8 cellular contexts compared by ENCODE assay signal in genomic region chr7:151439855-151440798, GRCh38. TPM values are rescaled to one million over a fixed set of nuclear protein-coding genes. Genes with fewer than 3 reads are reported as not detected.
DNase-seq lines count a peak whose midpoint lies in the region; ATAC-seq and TF ChIP-seq lines count a peak whose summit lies in the region.
"Had no signal": no experiment of that assay in that cellular context is flagged by ENCODE, and none has a peak within 500 bp of the region (broad histone marks: within the 10 kb centered on the region; RNA-seq: fewer than 3 reads in every experiment).

TSS of gene CRYGN (minus strand) at chr7:151440141. CDS start at chr7:151439917, 224 bp downstream.

- peaks cover 18 to 29% of the 10 kb centered on the region in 2 experiments for H3K4me1 Mint-ChIP-seq in H9
- peaks cover 46% of the 10 kb centered on the region for H3K4me1 Mint-ChIP-seq in activated T-cell treated with anti-CD3 and anti-CD28 coated beads, Interleukin-2, amount 50 U/mL, for 24 hours (ENCODE audit: low read depth)

- H3K9me3 ChIP-seq in H9 (ENCODE audit: control insufficient read depth, low read depth, low read length): no peaks in the 10 kb centered on the region
- no peaks in the 10 kb centered on the region for H3K9me3 ChIP-seq in sigmoid colon

- H3K4ac ChIP-seq in H9 (ENCODE audit: low read depth, low read length): no peak within 1 kb of the TSS

- peaks cover 0 to 5% (median 0%) of the 10 kb centered on the region in 3 experiments; a peak in 2 of 7 replicates for H3K36me3 Mint-ChIP-seq in H9 (ENCODE audit: insufficient read depth in 1 of 3, low read depth in 3 of 3)
- H3K36me3 Mint-ChIP-seq in activated T-cell treated with anti-CD3 and anti-CD28 coated beads, Interleukin-2, amount 50 U/mL, for 24 hours (ENCODE audit: low read depth): no peaks in the 10 kb centered on the region

- H3K4me3 ChIP-seq in sigmoid colon: peak within 1 kb of the TSS; percentile 8 to 47 (median 37)

- H3K27me3 Mint-ChIP-seq in H9 (ENCODE audit: low read depth): peaks cover 3% of the 10 kb centered on the region
- H3K27me3 Mint-ChIP-seq in activated T-cell treated with anti-CD3 and anti-CD28 coated beads, Interleukin-2, amount 50 U/mL, for 24 hours: no peaks in the 10 kb centered on the region

- H4K91ac ChIP-seq in H9 (ENCODE audit: insufficient read length, low read depth, low read length): no peak within 1 kb of the TSS

- H3K9ac ChIP-seq in H9 (ENCODE audit: extremely low read depth, insufficient read length, low read length): no peak within 1 kb of the TSS

- peaks cover 11% of the 10 kb centered on the region for H3K23me2 ChIP-seq in H9 (ENCODE audit: insufficient read length, low read depth, low read length, poor library complexity, severe bottlenecking)

- H3K56ac ChIP-seq in H9 (ENCODE audit: insufficient read length, low read depth, low read length): no peak within 1 kb of the TSS

- no peak within 1 kb of the TSS for H2BK120ac ChIP-seq in H9 (ENCODE audit: low read depth, low read length, poor library complexity, severe bottlenecking)

- no peak within 1 kb of the TSS for H2AFZ ChIP-seq in H9 (ENCODE audit: low read length)

- no peak within 1 kb of the TSS for H2BK20ac ChIP-seq in H9 (ENCODE audit: low read depth, low read length, poor library complexity, severe bottlenecking)

- no peak within 1 kb of the TSS for H4K5ac ChIP-seq in H9 (ENCODE audit: insufficient read length, low read depth, low read length)

- H4K20me1 ChIP-seq in H9 (ENCODE audit: control insufficient read depth, insufficient read depth, insufficient read length): no peaks in the 10 kb centered on the region

- peaks cover 0 to 3% of the 10 kb centered on the region in 2 experiments; a peak in 2 of 5 replicates for H3K9me3 Mint-ChIP-seq in H9
- no peaks in the 10 kb centered on the region for H3K9me3 Mint-ChIP-seq in activated T-cell treated with anti-CD3 and anti-CD28 coated beads, Interleukin-2, amount 50 U/mL, for 24 hours

- H3K18ac ChIP-seq in H9 (ENCODE audit: insufficient read length, low read depth, low read length): peak within 1 kb of the TSS; percentile 52

- TF ChIP-seq EP300 in sigmoid colon (IDR thresholded peaks at IDR 0.05): no peak

- no peak within 1 kb of the TSS for H3K23ac ChIP-seq in H9 (ENCODE audit: insufficient read length, low read depth, low read length)

- peak within 1 kb of the TSS; percentile 73 to 87 for H3K4me3 Mint-ChIP-seq in H9
- H3K4me3 Mint-ChIP-seq in activated T-cell treated with anti-CD3 and anti-CD28 coated beads, Interleukin-2, amount 50 U/mL, for 24 hours: peak within 1 kb of the TSS; percentile 58

- no peaks in the 10 kb centered on the region for H3K79me1 ChIP-seq in H9 (ENCODE audit: insufficient read depth, low read depth, low read length, poor library complexity, severe bottlenecking)

- TF ChIP-seq CTCF in H9 (conservative IDR thresholded peaks at IDR 0.05) (no peak), sigmoid colon (IDR thresholded peaks at IDR 0.05) (no peak)

- no peaks in the 10 kb centered on the region for H3K79me2 ChIP-seq in H9 (ENCODE audit: insufficient read depth, low read length)

- no peak within 1 kb of the TSS for H4K8ac ChIP-seq in H9 (replicated peaks; ENCODE audit: insufficient read length, low read depth, low read length)

- peak within 1 kb of the TSS; percentile 57 for H3K4me2 ChIP-seq in H9 (ENCODE audit: insufficient read depth, insufficient read length, low read length)

- H2BK15ac ChIP-seq in H9 (ENCODE audit: low read depth, low read length): no peak within 1 kb of the TSS

- no peak within 1 kb of the TSS for H2BK12ac ChIP-seq in H9 (ENCODE audit: insufficient read length, low read depth, low read length)

- intact Hi-C loops in left ventricle myocardium superior (cut with micrococcal nuclease): loop anchor here (10.0 kb wide), 1 partner anchor 75 kb away; no protein-coding TSS in a partner anchor
- intact Hi-C loops in sigmoid colon (cut with DNase I): no loop called here

- no peak for TF ChIP-seq POLR2A in sigmoid colon (IDR thresholded peaks at IDR 0.05)

- no peak within 1 kb of the TSS for H3T11ph ChIP-seq in H9 (ENCODE audit: low read length)

- no CpG with 5 or more reads among the region's 51 CpGs for WGBS in H9 (ENCODE audit: extremely low coverage, insufficient read length, low lambda C conversion rate)
- WGBS in sigmoid colon, 2 donors: 12 to 18% methylated on average over 51 of the region's 51 CpGs

- DNase-seq in H9 (peak; percentile 78), left ventricle myocardium superior (no peak), sigmoid colon (peak; percentile 69), kidney glomerular epithelial cell (lab: John Stamatoyannopoulos, UW) (no peak), medulla oblongata (ENCODE audit: extremely low spot score) (no peak)
- DNase-seq in activated T-cell treated with anti-CD3 and anti-CD28 coated beads, Interleukin-2, amount 50 U/mL, for 24 hours: peak; percentile 60

- H3K14ac ChIP-seq in H9 (ENCODE audit: insufficient read depth, low read length): no peak within 1 kb of the TSS

- no peak within 1 kb of the TSS for H2AK5ac ChIP-seq in H9 (ENCODE audit: insufficient read length, low read length)

- H3K4me1 ChIP-seq in H9 (ENCODE audit: insufficient read depth, low read length): no peaks in the 10 kb centered on the region; the same call in 1 of the 2 replicates
- H3K4me1 ChIP-seq in sigmoid colon: peaks cover 0 to 48% (median 39%) of the 10 kb centered on the region in 4 donors

- peak within 1 kb of the TSS in 1 of 3 experiments; percentile 73; a peak in 2 of 7 replicates for H3K27ac Mint-ChIP-seq in H9
- peak within 1 kb of the TSS; percentile 76 for H3K27ac Mint-ChIP-seq in activated T-cell treated with anti-CD3 and anti-CD28 coated beads, Interleukin-2, amount 50 U/mL, for 24 hours

- H3K27me3 ChIP-seq in H9 (ENCODE audit: insufficient read depth, low read length) (no peaks in the 10 kb centered on the region), sigmoid colon (peaks cover 0 to 8% (median 0%) of the 10 kb centered on the region in 3 donors)

- no peaks in the 10 kb centered on the region for H3K36me3 ChIP-seq in sigmoid colon

- peak; percentile 29 for ATAC-seq in left ventricle myocardium superior
- ATAC-seq in HG03354 (IDR thresholded peaks at IDR 0.05; ENCODE audit: poor library complexity, severe bottlenecking, unreplicated experiment): no peak

- no peak within 1 kb of the TSS for H2BK5ac ChIP-seq in H9 (ENCODE audit: insufficient read length, low read length)

- H3K27ac ChIP-seq in H9 (ENCODE audit: insufficient read length, low read depth, low read length) (no peak within 1 kb of the TSS), sigmoid colon (peak within 1 kb of the TSS; percentile 2 to 65 (median 34))

RNA-seq across cellular contexts. Expression of gene CRYGN, which starts in this region (rescaled TPM):
- 0.79 and 1.8 TPM in 2 replicates for total RNA-seq in H9 (2021)
- total RNA-seq in left ventricle myocardium superior: not detected
- total RNA-seq in sigmoid colon: 1 to 10 TPM in 2 of 4 donors, not detected in 2; 1.4 to 1.8 TPM
- polyA plus RNA-seq in sigmoid colon: under 1 TPM in 2 of 3 donors, not detected in 1; 0.17 to 0.60 TPM
- total RNA-seq: dermis microvascular lymphatic vessel endothelial cell had no signal

Comparison
In these comparisons a context has a peak if more than half of its experiments do, and no peak if none do; other contexts are left out.
1. Peak in ATAC-seq in left ventricle myocardium superior; RNA of the gene not detected or under 1 TPM.
2. DNase-seq: peak in H9 (single experiment), activated T-cell treated with anti-CD3 and anti-CD28 coated beads, Interleukin-2, amount 50 U/mL, for 24 hours (single experiment) and sigmoid colon (single experiment); none in left ventricle myocardium superior (single experiment), kidney glomerular epithelial cell (single experiment) and medulla oblongata (single experiment).